13 cellular contexts compared by ENCODE assay signal in genomic region chr5:66337827-66338226, GRCh38.
"Had no signal": no experiment of that assay in that cellular context is flagged by ENCODE, and none has a peak within 500 bp of the region (broad histone marks: within the 10 kb centered on the region; RNA-seq: fewer than 3 reads in every experiment).

No MANE protein-coding gene starts in this region.

- H3K27ac ChIP-seq: thyroid gland had no signal

- H3K4me3 ChIP-seq: lung, thyroid gland had no signal

- H3K4me1 ChIP-seq: thyroid gland had no signal

- DNase-seq: activated CD4-positive, alpha-beta T cell treated with anti-CD3 and anti-CD28 coated beads for 48 hours; activated naive CD8-positive, alpha-beta T cell treated with anti-CD3 and anti-CD28 coated beads for 36 hours; cortex of kidney; effector CD8-positive, alpha-beta T cell; foreskin fibroblast; glutamatergic neuron; left cardiac atrium; midbrain; stimulated activated CD4-positive, alpha-beta T cell treated with anti-CD3 and anti-CD28 coated beads, Interleukin-2, amount 100 ng/mL, for 48 hours; T-helper 17 cell; thyroid gland had no signal

- ATAC-seq: left cardiac atrium; stimulated activated memory B cell treated with anti-CD40 and anti-IgM and Interleukin-4, amounts not matched to agents 10 μg/mL and 1 μg/mL and 100 μg/mL, for 72 hours; T-helper 17 cell had no signal

- H3K9me3 ChIP-seq: thyroid gland had no signal

- H3K27me3 ChIP-seq: thyroid gland had no signal

- H3K36me3 ChIP-seq: thyroid gland had no signal
